In the genomic region with DNA sequence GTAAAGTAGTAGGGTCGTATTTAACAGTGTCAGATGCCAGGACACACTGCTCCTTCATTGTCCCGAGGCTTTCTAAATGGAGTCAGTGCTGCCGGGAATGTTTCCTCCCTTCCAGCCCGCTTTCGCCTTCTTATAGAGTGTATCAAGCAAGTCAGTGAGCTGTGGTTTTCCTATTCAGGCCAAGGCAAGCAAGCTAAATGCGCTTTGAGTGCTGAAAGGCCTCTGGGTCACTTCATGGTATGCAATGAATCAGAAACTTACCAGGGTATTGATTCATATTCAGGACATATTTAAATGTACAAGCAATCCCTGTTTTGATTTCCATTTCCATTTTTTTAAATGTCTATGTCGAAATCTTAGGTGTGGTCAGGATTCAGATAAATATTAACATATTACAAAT, we compare ENCODE assay signal across 21 cellular contexts.
DNase-seq lines count a peak whose midpoint lies in the region; ATAC-seq and TF ChIP-seq lines count a peak whose summit lies in the region.
"Had no signal": no experiment of that assay in that cellular context is flagged by ENCODE, and none has a peak within 500 bp of the region (broad histone marks: within the 10 kb centered on the region; RNA-seq: fewer than 3 reads in every experiment).

No MANE protein-coding gene starts in this region.

- H3K36me3 ChIP-seq in spleen: no peaks in the 10 kb centered on the region
- H3K36me3 ChIP-seq: adrenal gland, Peyer's patch, right atrium auricular region had no signal

- POLR2A ChIA-PET in HEK293T (lab: Yijun Ruan, JAX): no interaction called here

- CTCF ChIA-PET in HEK293T (lab: Yijun Ruan, JAX): no interaction called here

- H3K4me3 ChIP-seq in fibroblast of pulmonary artery (replicated peaks; ENCODE audit: low read depth, low read length) (no peak overlapping the region), spleen (no peak overlapping the region)
- H3K4me3 ChIP-seq: adrenal gland, Peyer's patch, right atrium auricular region had no signal

- TF ChIP-seq CTCF in fibroblast of pulmonary artery (IDR thresholded peaks at IDR 0.05; ENCODE audit: low read length, missing control alignments): no peak
- TF ChIP-seq CTCF in spleen (IDR thresholded peaks at IDR 0.05 in 8 of 11, conservative IDR thresholded peaks at IDR 0.05 in 3 of 11): no peak

- H3K27me3 ChIP-seq in spleen (replicated peaks in 1 of 7): no peaks in the 10 kb centered on the region
- H3K27me3 ChIP-seq: adrenal gland, Peyer's patch, right atrium auricular region had no signal

- ATAC-seq in SK-N-SH treated with all-trans-retinoic acid at 6 μM for 48 hours (peak; percentile 88), GM19467 (IDR thresholded peaks at IDR 0.05; ENCODE audit: unreplicated experiment) (no peak)
- ATAC-seq: left cardiac atrium; stimulated activated memory B cell treated with anti-CD40 and anti-IgM and Interleukin-4, amounts not matched to agents 10 μg/mL and 1 μg/mL and 100 μg/mL, for 72 hours had no signal

- no peak for TF ChIP-seq POLR2A in spleen (IDR thresholded peaks at IDR 0.05)

- no peaks in the 10 kb centered on the region for H3K4me1 ChIP-seq in spleen
- H3K4me1 ChIP-seq: adrenal gland, Peyer's patch, right atrium auricular region had no signal

- DNase-seq in GM04503 (ENCODE audit: low read depth) (peak; percentile 21), fibroblast of pulmonary artery (ENCODE audit: low read depth) (peak; percentile 46), retina (peak; percentile 22), NCI-H2227 (lab: John Stamatoyannopoulos, UW; ENCODE audit: unreplicated experiment) (no peak), HEK293T (ENCODE audit: extremely low spot score) (no peak), spleen (no peak)
- DNase-seq: activated T-cell treated with anti-CD3 and anti-CD28 coated beads, Interleukin-2, amount 50 U/mL, for 24 hours; adrenal gland; effector memory CD4-positive, alpha-beta T cell; GOT3; head of caudate nucleus; left cardiac atrium; NCI-H1694 treated with DMSO at 0.1 percent for 48 hours; NCI-H524 treated with DMSO at 0.1 percent for 48 hours; Peyer's patch; stimulated activated CD4-positive, alpha-beta T cell treated with anti-CD3 and anti-CD28 coated beads, Interleukin-4, amount 100 ng/mL, for 24 hours; T-helper 1 cell had no signal

- H3K27ac ChIP-seq in spleen: no peak overlapping the region
- H3K27ac ChIP-seq: adrenal gland, Peyer's patch, right atrium auricular region had no signal

- H3K9me3 ChIP-seq in spleen: peaks cover 0 to 9% (median 0%) of the 10 kb centered on the region in 8 donors
- H3K9me3 ChIP-seq: adrenal gland, Peyer's patch, right atrium auricular region had no signal

- intact Hi-C loops in spleen (cut with DNase I; ENCODE audit: low total_unique reads): no loop called here

- WGBS in spleen, 5 donors: 50 to 63% (median 58%) methylated on average over 7 of the region's 7 CpGs

TF ChIP-seq in SK-N-SH treated with all-trans-retinoic acid at 6 μM for 48 hours, 23 proteins besides CTCF, POLR2A, EP300 and RAD21:
- TF ChIP-seq ISL1 (CRISPR knock-in tag; IDR thresholded peaks at IDR 0.05): 0 out of 2 replicates have a peak, but pooled peaks have one; percentile 18
- no peak for TF ChIP-seq ZFP30 (CRISPR knock-in tag; IDR thresholded peaks at IDR 0.05)
TF ChIP-seq in SK-N-SH treated with all-trans-retinoic acid at 6 μM for 48 hours: peak in this region for 1.

TF ChIP-seq in HEK293T, 16 proteins besides CTCF, POLR2A, EP300 and RAD21:
- TF ChIP-seq L3MBTL2 (conservative IDR thresholded peaks at IDR 0.05): no peak
- TF ChIP-seq CTBP1 (IDR thresholded peaks at IDR 0.05; ENCODE audit: borderline replicate concordance): no peak
- TF ChIP-seq SP1 (IDR thresholded peaks at IDR 0.05): no peak
- no peak for TF ChIP-seq TARDBP (IDR thresholded peaks at IDR 0.05)
- no peak for TF ChIP-seq ELF4 (IDR thresholded peaks at IDR 0.05)
- TF ChIP-seq NFRKB (IDR thresholded peaks at IDR 0.05): no peak
- no peak for TF ChIP-seq ZNF384 (IDR thresholded peaks at IDR 0.05)
- no peak for TF ChIP-seq HDGF (IDR thresholded peaks at IDR 0.05; ENCODE audit: borderline replicate concordance)
- TF ChIP-seq BHLHE40 (IDR thresholded peaks at IDR 0.05; ENCODE audit: borderline replicate concordance): no peak
- TF ChIP-seq, protein P1, sequence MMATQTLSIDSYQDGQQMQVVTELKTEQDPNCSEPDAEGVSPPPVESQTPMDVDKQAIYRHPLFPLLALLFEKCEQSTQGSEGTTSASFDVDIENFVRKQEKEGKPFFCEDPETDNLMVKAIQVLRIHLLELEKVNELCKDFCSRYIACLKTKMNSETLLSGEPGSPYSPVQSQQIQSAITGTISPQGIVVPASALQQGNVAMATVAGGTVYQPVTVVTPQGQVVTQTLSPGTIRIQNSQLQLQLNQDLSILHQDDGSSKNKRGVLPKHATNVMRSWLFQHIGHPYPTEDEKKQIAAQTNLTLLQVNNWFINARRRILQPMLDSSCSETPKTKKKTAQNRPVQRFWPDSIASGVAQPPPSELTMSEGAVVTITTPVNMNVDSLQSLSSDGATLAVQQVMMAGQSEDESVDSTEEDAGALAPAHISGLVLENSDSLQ (IDR thresholded peaks at IDR 0.05): no peak
- no peak for TF ChIP-seq LEF1 (IDR thresholded peaks at IDR 0.05; ENCODE audit: borderline replicate concordance)
TF ChIP-seq in HEK293T: peak in this region for 0.

Comparison
In these comparisons a context has a peak if more than half of its experiments do, and no peak if none do; other contexts are left out.
1. DNase-seq: peak in GM04503 (single experiment), fibroblast of pulmonary artery (single experiment) and retina (single experiment); none in NCI-H2227 (single experiment), HEK293T (single experiment) and spleen (single experiment).